ENCODE assay signal across 8 cellular contexts in the genomic region with DNA sequence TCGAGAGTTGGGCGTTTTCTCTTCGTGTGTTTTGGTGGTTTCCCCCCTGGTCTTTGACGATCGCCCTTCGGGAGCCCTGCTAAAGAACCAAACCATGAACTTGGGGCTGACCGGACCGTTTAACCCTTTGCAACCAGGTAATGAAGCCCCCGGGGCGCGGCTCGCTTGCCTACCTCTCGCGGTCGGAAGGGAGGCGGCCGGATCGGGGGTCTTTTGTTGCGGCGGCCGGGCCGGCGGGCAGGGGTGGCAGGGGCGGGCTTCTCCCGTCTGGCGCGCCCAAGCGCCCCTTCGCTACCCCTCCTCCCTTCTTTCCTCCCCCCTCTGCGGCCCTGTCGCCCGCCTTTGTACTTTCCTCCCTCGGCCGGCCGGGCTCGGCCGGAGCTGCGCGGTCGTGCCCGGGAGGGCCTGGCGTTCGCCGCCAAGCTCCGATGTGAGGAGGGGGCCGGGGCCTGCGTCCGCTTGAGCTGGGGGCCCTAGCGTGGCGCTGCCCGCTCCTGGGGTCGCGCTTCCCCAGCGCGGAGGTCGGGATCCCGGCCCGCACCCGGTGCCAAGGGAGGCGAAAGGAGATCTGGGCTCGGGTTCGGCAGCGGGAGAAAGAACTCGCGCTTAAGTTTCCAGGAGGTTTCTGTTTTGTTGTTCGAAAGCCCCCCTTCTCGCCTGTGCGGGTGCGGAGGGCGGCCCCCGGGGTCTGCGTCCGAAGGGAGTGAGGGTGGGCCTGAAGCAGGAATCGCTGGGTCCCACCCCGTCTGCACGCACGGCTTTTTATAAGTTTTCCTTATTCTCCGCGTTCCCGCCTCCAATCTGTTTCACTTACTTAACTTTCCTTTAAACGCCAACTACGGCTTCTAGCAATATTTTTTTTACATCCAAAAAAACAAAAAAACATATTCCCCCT.
DNase-seq lines count a peak whose midpoint lies in the region; ATAC-seq and TF ChIP-seq lines count a peak whose summit lies in the region.

No MANE protein-coding gene starts in this region.

- H3K27me3 Mint-ChIP-seq in activated naive CD8-positive, alpha-beta T cell treated with anti-CD3 and anti-CD28 coated beads, Interleukin-2, amount 10 ng/mL, durations not matched to agents 7 days and 5 days = peaks cover 47% of the 10 kb centered on the region

- peaks cover 20% of the 10 kb centered on the region for H3K4me1 Mint-ChIP-seq in activated naive CD8-positive, alpha-beta T cell treated with anti-CD3 and anti-CD28 coated beads, Interleukin-2, amount 10 ng/mL, durations not matched to agents 7 days and 5 days
- H3K4me1 Mint-ChIP-seq in stimulated activated effector memory CD8-positive, alpha-beta T cell treated with anti-CD3 and anti-CD28 coated beads, Interleukin-12 subunit alpha, Interleukin-12 subunit beta, amount 100 ng/mL, for 72 hours = peaks cover 29% of the 10 kb centered on the region

- H3K9me3 ChIP-seq in iPS-18a (ENCODE audit: control insufficient read depth, low read depth, low read length) = no peaks in the 10 kb centered on the region

- H3K27ac Mint-ChIP-seq in activated naive CD8-positive, alpha-beta T cell treated with anti-CD3 and anti-CD28 coated beads, Interleukin-2, amount 10 ng/mL, durations not matched to agents 7 days and 5 days = peak overlapping the region; percentile 70
- peak overlapping the region; percentile 95 for H3K27ac Mint-ChIP-seq in stimulated activated effector memory CD8-positive, alpha-beta T cell treated with anti-CD3 and anti-CD28 coated beads, Interleukin-12 subunit alpha, Interleukin-12 subunit beta, amount 100 ng/mL, for 72 hours

- POLR2A ChIA-PET in activated naive CD8-positive, alpha-beta T cell treated with anti-CD3 and anti-CD28 coated beads, Interleukin-2, amount 10 ng/mL, durations not matched to agents 7 days and 5 days (lab: Charles Lee) = interaction anchor here (1.2 to 1.8 kb wide), 2 partner anchors 35 to 47 kb away, joined by 4 read pairs; no protein-coding TSS in a partner anchor

- peak; percentile 15 for ATAC-seq in HG03135 (IDR thresholded peaks at IDR 0.05; ENCODE audit: unreplicated experiment)
- no peak for ATAC-seq in activated naive CD8-positive, alpha-beta T cell treated with anti-CD3 and anti-CD28 coated beads, Interleukin-2, amount 10 ng/mL, durations not matched to agents 7 days and 5 days (ENCODE audit: low read depth)
- ATAC-seq in stimulated activated effector memory CD8-positive, alpha-beta T cell treated with anti-CD3 and anti-CD28 coated beads, Interleukin-12 subunit alpha, Interleukin-12 subunit beta, amount 100 ng/mL, for 72 hours = peak; percentile 17

- H3K4me3 ChIP-seq in iPS-18a (ENCODE audit: low read length) = peak overlapping the region; percentile 95

- H3K9ac ChIP-seq in iPS-18a (ENCODE audit: low read length) = peak overlapping the region; percentile 96

- H3K36me3 Mint-ChIP-seq in activated naive CD8-positive, alpha-beta T cell treated with anti-CD3 and anti-CD28 coated beads, Interleukin-2, amount 10 ng/mL, durations not matched to agents 7 days and 5 days = peaks cover 2% of the 10 kb centered on the region
- peaks cover 11% of the 10 kb centered on the region for H3K36me3 Mint-ChIP-seq in stimulated activated effector memory CD8-positive, alpha-beta T cell treated with anti-CD3 and anti-CD28 coated beads, Interleukin-12 subunit alpha, Interleukin-12 subunit beta, amount 100 ng/mL, for 72 hours

- H3K4me1 ChIP-seq in iPS-18a (ENCODE audit: control insufficient read depth, low read depth, low read length) = peaks cover 41% of the 10 kb centered on the region

- H3K27me3 ChIP-seq in iPS-18a (ENCODE audit: control insufficient read depth, insufficient read depth, low read length) = peaks cover 23% of the 10 kb centered on the region

- DNase-seq in EL = peak; percentile 18
- peak; percentile 44 for DNase-seq in activated naive CD8-positive, alpha-beta T cell treated with anti-CD3 and anti-CD28 coated beads, Interleukin-2, amount 10 ng/mL, durations not matched to agents 7 days and 5 days
- DNase-seq in stimulated activated effector memory CD8-positive, alpha-beta T cell treated with anti-CD3 and anti-CD28 coated beads, Interleukin-12 subunit alpha, Interleukin-12 subunit beta, amount 100 ng/mL, for 72 hours (ENCODE audit: low spot score in 2 of 2) = peak; percentile 11 to 60
- no peak for DNase-seq in erythroblast (lab: John Stamatoyannopoulos, UW)
- no peak for DNase-seq in stimulated activated CD4-positive, alpha-beta T cell treated with anti-CD3 and anti-CD28 coated beads, Interleukin-4, amount 100 ng/mL, for 24 hours
- DNase-seq in stimulated activated CD4-positive, alpha-beta T cell treated with anti-CD3 and anti-CD28 coated beads, Interleukin-2, amount 100 ng/mL, for 24 hours = no peak

- H3K9me3 Mint-ChIP-seq in activated naive CD8-positive, alpha-beta T cell treated with anti-CD3 and anti-CD28 coated beads, Interleukin-2, amount 10 ng/mL, durations not matched to agents 7 days and 5 days = no peaks in the 10 kb centered on the region
- H3K9me3 Mint-ChIP-seq in stimulated activated effector memory CD8-positive, alpha-beta T cell treated with anti-CD3 and anti-CD28 coated beads, Interleukin-12 subunit alpha, Interleukin-12 subunit beta, amount 100 ng/mL, for 72 hours = no peaks in the 10 kb centered on the region

- peak overlapping the region; percentile 61 for H3K27ac ChIP-seq in iPS-18a (ENCODE audit: low read length)

- peaks cover 19% of the 10 kb centered on the region for H3K36me3 ChIP-seq in iPS-18a (ENCODE audit: control insufficient read depth, low read depth, low read length)

- TF ChIP-seq POLR2A in erythroblast (IDR thresholded peaks at IDR 0.05; ENCODE audit: low read length) = no peak

- H3K4me3 Mint-ChIP-seq in activated naive CD8-positive, alpha-beta T cell treated with anti-CD3 and anti-CD28 coated beads, Interleukin-2, amount 10 ng/mL, durations not matched to agents 7 days and 5 days = peak overlapping the region; percentile 88
- H3K4me3 Mint-ChIP-seq in stimulated activated effector memory CD8-positive, alpha-beta T cell treated with anti-CD3 and anti-CD28 coated beads, Interleukin-12 subunit alpha, Interleukin-12 subunit beta, amount 100 ng/mL, for 72 hours = peak overlapping the region; percentile 94

Comparison
In these comparisons a context has a peak if more than half of its experiments do, and no peak if none do; other contexts are left out.
1. DNase-seq: peak in EL (single experiment), activated naive CD8-positive, alpha-beta T cell treated with anti-CD3 and anti-CD28 coated beads, Interleukin-2, amount 10 ng/mL, durations not matched to agents 7 days and 5 days (single experiment) and stimulated activated effector memory CD8-positive, alpha-beta T cell treated with anti-CD3 and anti-CD28 coated beads, Interleukin-12 subunit alpha, Interleukin-12 subunit beta, amount 100 ng/mL, for 72 hours (2 of 2); none in erythroblast (0 of 2), stimulated activated CD4-positive, alpha-beta T cell treated with anti-CD3 and anti-CD28 coated beads, Interleukin-4, amount 100 ng/mL, for 24 hours (single experiment) and stimulated activated CD4-positive, alpha-beta T cell treated with anti-CD3 and anti-CD28 coated beads, Interleukin-2, amount 100 ng/mL, for 24 hours (0 of 2).